13 cellular contexts compared by ENCODE assay signal in the genomic region with DNA sequence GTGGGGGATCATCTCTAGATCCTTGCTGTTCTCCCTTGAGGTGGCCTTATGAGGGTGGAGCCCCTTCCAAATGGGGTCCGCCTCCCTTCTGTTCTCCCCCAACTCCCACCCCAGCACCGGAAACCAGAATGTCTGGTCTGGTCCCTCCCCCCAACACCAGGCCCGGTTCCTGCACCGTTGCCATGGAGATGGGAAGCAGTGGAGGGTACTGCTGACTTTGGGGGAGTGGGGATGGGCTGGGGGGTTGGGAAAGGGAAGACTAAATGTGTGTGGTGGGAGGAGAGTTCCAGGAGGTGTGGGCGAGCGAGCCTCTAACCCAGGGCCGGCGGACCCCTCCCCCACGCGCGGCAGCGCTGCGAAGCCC. TPM values are rescaled to one million over a fixed set of nuclear protein-coding genes. Genes with fewer than 3 reads are reported as not detected.
DNase-seq lines count a peak whose midpoint lies in the region; ATAC-seq and TF ChIP-seq lines count a peak whose summit lies in the region.
"Had no signal": no experiment of that assay in that cellular context is flagged by ENCODE, and none has a peak within 500 bp of the region (broad histone marks: within the 10 kb centered on the region; RNA-seq: fewer than 3 reads in every experiment).

No MANE protein-coding gene starts in this region.

- H3K79me2 ChIP-seq in DND-41 (ENCODE audit: insufficient read depth, low read length) (no peaks in the 10 kb centered on the region), Loucy (ENCODE audit: insufficient read depth, low read length) (no peaks in the 10 kb centered on the region)

- H4K20me1 ChIP-seq in DND-41 (ENCODE audit: insufficient read depth, low read length) (peaks cover 28% of the 10 kb centered on the region), Loucy (ENCODE audit: insufficient read depth, low read length, poor library complexity, severe bottlenecking) (no peaks in the 10 kb centered on the region)

- no peak overlapping the region for H3K27ac ChIP-seq in DND-41 (ENCODE audit: low read length)
- H3K27ac ChIP-seq in sigmoid colon, result no peak overlapping the region

- intact Hi-C loops in sigmoid colon (cut with DNase I), result no loop called here

- no peaks in the 10 kb centered on the region for H3K9me3 ChIP-seq in DND-41 (ENCODE audit: insufficient read depth, low read length, severe bottlenecking)
- H3K9me3 ChIP-seq in Loucy (ENCODE audit: insufficient read depth, low read depth, low read length), result no peaks in the 10 kb centered on the region
- H3K9me3 ChIP-seq in sigmoid colon, result no peaks in the 10 kb centered on the region

- H3K4me1 ChIP-seq in DND-41 (ENCODE audit: insufficient read depth, low read length) (peaks cover 12% of the 10 kb centered on the region), Loucy (ENCODE audit: insufficient read depth, low read length, poor library complexity, severe bottlenecking) (peaks cover 9% of the 10 kb centered on the region), sigmoid colon (peaks cover 0 to 18% (median 17%) of the 10 kb centered on the region in 4 donors)

- peaks cover 49% of the 10 kb centered on the region for H3K27me3 ChIP-seq in DND-41 (ENCODE audit: insufficient read depth, low read length, poor library complexity)
- no peaks in the 10 kb centered on the region for H3K27me3 ChIP-seq in Loucy (ENCODE audit: insufficient read depth, low read length, poor library complexity, severe bottlenecking)
- peaks cover 20 to 77% (median 61%) of the 10 kb centered on the region in 3 donors for H3K27me3 ChIP-seq in sigmoid colon

- H2AFZ ChIP-seq in DND-41 (ENCODE audit: low read depth, low read length) (no peak overlapping the region), Loucy (ENCODE audit: low read length) (no peak overlapping the region)

- no peak for TF ChIP-seq EP300 in sigmoid colon (IDR thresholded peaks at IDR 0.05)

- H3K4me2 ChIP-seq in DND-41 (ENCODE audit: insufficient read depth, low read length), result no peak overlapping the region; the same call in 1 of the 2 replicates
- peak overlapping the region; percentile 51 for H3K4me2 ChIP-seq in Loucy (ENCODE audit: low read depth, low read length, poor library complexity, severe bottlenecking)

- DNase-seq in DND-41 (peak; percentile 34), foreskin fibroblast (no peak), sigmoid colon (no peak), RPMI8226 (no peak), SHP77 treated with DMSO at 0.1 percent for 48 hours (lab: John Stamatoyannopoulos, UW) (no peak), Kasumi-1 (lab: John Stamatoyannopoulos, UW) (no peak)
- DNase-seq: activated CD4-positive, alpha-beta T cell treated with anti-CD3 and anti-CD28 coated beads, Interleukin-2, amount 10 ng/mL, durations not matched to agents 24 days and 14 days; DMS79 treated with DMSO at 0.1 percent for 48 hours; NCI-H187 treated with DMSO at 0.1 percent for 48 hours had no signal

- H3K36me3 ChIP-seq in DND-41 (ENCODE audit: insufficient read depth, low read length) (no peaks in the 10 kb centered on the region), Loucy (ENCODE audit: insufficient read depth, low read length) (no peaks in the 10 kb centered on the region), sigmoid colon (no peaks in the 10 kb centered on the region)

- H3K9ac ChIP-seq in DND-41 (ENCODE audit: low read depth, low read length) (no peak overlapping the region), Loucy (ENCODE audit: low read depth, low read length, poor library complexity, severe bottlenecking) (no peak overlapping the region)

- H3K4me3 ChIP-seq in DND-41 (ENCODE audit: low read depth in 1 of 2, low read length in 2 of 2) (no peak overlapping the region), Loucy (ENCODE audit: low read length, poor library complexity, severe bottlenecking) (peak overlapping the region; percentile 38), foreskin fibroblast (ENCODE audit: low read depth in 1 of 2, low read length in 2 of 2) (peak overlapping the region; percentile 50 to 54), sigmoid colon (peak overlapping the region in 3 of 4 donors; percentile 25 to 43 (median 41))

- TF ChIP-seq POLR2A in sigmoid colon (IDR thresholded peaks at IDR 0.05), result no peak

- 8 to 9% methylated on average over 13 of the region's 13 CpGs for WGBS in sigmoid colon, 2 donors

- ATAC-seq in DND-41 (ENCODE audit: insufficient read depth, low read depth), result no peak

- TF ChIP-seq CTCF in DND-41 (IDR thresholded peaks at IDR 0.05; ENCODE audit: borderline replicate concordance, extremely low read depth, low read length, poor library complexity, severe bottlenecking) (no peak), Loucy (conservative IDR thresholded peaks at IDR 0.05; ENCODE audit: low read length) (no peak), foreskin fibroblast (IDR thresholded peaks at IDR 0.05; ENCODE audit: low read depth, low read length) (no peak), sigmoid colon (IDR thresholded peaks at IDR 0.05) (no peak)

- H3F3A ChIP-seq in Loucy (ENCODE audit: low read depth), result no peaks in the 10 kb centered on the region

- H3K9me2 ChIP-seq in Loucy (replicated peaks; ENCODE audit: low read depth, low read length), result no peaks in the 10 kb centered on the region

RNA-seq across cellular contexts. Expression of a gene that starts 1.7 kb away (rescaled TPM):
- total RNA-seq in sigmoid colon, result 1 to 10 TPM in 2 of 4 donors, under 1 TPM in 2; under 0.01 to 1.2 (median 0.54) TPM
- polyA plus RNA-seq in sigmoid colon, result under 1 TPM in 1 of 3 donors, not detected in 2; 0.19 TPM
- total RNA-seq: activated CD4-positive, alpha-beta T cell treated with anti-CD3 and anti-CD28 coated beads, Interleukin-2, amount 10 ng/mL, durations not matched to agents 24 days and 14 days had no signal

RNA-seq across cellular contexts. Expression of a gene that starts 5.3 kb away (rescaled TPM):
- 10 to 100 TPM in 3 of 4 donors, 1 to 10 TPM in 1; 9.5 to 20.2 (median 14.6) TPM for total RNA-seq in sigmoid colon
- 1 to 10 TPM; 2.1 to 6.1 (median 3.6) TPM for polyA plus RNA-seq in sigmoid colon

RNA-seq across cellular contexts. Expression of a gene that starts 52.4 kb away (rescaled TPM):
- total RNA-seq in sigmoid colon, result not detected
- polyA plus RNA-seq in sigmoid colon, result not detected
- total RNA-seq: activated CD4-positive, alpha-beta T cell treated with anti-CD3 and anti-CD28 coated beads, Interleukin-2, amount 10 ng/mL, durations not matched to agents 24 days and 14 days; endothelial cell of umbilical vein; H4; temporal lobe had no signal
- polyA plus RNA-seq: endothelial cell of umbilical vein had no signal

Comparison
In these comparisons a context has a peak if more than half of its experiments do, and no peak if none do; other contexts are left out.
1. H3K4me3 ChIP-seq: peak in Loucy (single experiment), foreskin fibroblast (2 of 2) and sigmoid colon (3 of 4); none in DND-41 (0 of 2).